15 cellular contexts compared by ENCODE assay signal in genomic region chr16:72197556-72197955, GRCh38. TPM values are rescaled to one million over a fixed set of nuclear protein-coding genes. Genes with fewer than 3 reads are reported as not detected.
DNase-seq lines count a peak whose midpoint lies in the region; TF ChIP-seq lines count a peak whose summit lies in the region.
"Had no signal": no experiment of that assay in that cellular context is flagged by ENCODE, and none has a peak within 500 bp of the region (broad histone marks: within the 10 kb centered on the region; RNA-seq: fewer than 3 reads in every experiment).

No MANE protein-coding gene starts in this region.

- H3K36me3 Mint-ChIP-seq in nephron progenitor cell (ENCODE audit: low read depth) = no peaks in the 10 kb centered on the region
- H3K36me3 Mint-ChIP-seq in type B pancreatic cell = no peaks in the 10 kb centered on the region
- H3K36me3 Mint-ChIP-seq: CD4-positive, alpha-beta memory T cell had no signal

- TF ChIP-seq CTCF in nephron progenitor cell (IDR thresholded peaks at IDR 0.05) (no peak), type B pancreatic cell (conservative IDR thresholded peaks at IDR 0.05) (no peak)

- peak; percentile 32 for DNase-seq in globus pallidus (ENCODE audit: low spot score)
- no peak for DNase-seq in nephron progenitor cell
- DNase-seq in type B pancreatic cell (ENCODE audit: extremely low spot score, unreplicated experiment) = no peak
- no peak for DNase-seq in NCI-H2196 (lab: John Stamatoyannopoulos, UW; ENCODE audit: unreplicated experiment)
- DNase-seq in NCI-H1694 (lab: John Stamatoyannopoulos, UW) = no peak
- no peak for DNase-seq in NCI-H146 (lab: John Stamatoyannopoulos, UW)
- DNase-seq: Calu3; CD4-positive, alpha-beta memory T cell; H9; Kasumi-1; MM.1S; NCI-H187; NCI-H748 treated with DMSO at 0.1 percent for 48 hours had no signal

- H3K27me3 Mint-ChIP-seq in nephron progenitor cell (ENCODE audit: low read depth, poor library complexity) = peaks cover 6% of the 10 kb centered on the region
- no peaks in the 10 kb centered on the region for H3K27me3 Mint-ChIP-seq in type B pancreatic cell
- H3K27me3 Mint-ChIP-seq: CD4-positive, alpha-beta memory T cell had no signal

- H3K4me1 Mint-ChIP-seq in nephron progenitor cell (peaks cover 42% of the 10 kb centered on the region), type B pancreatic cell (ENCODE audit: unreplicated experiment) (peaks cover 46% of the 10 kb centered on the region)
- H3K4me1 Mint-ChIP-seq: CD4-positive, alpha-beta memory T cell had no signal

- H3K4me3 Mint-ChIP-seq in nephron progenitor cell (no peak overlapping the region), type B pancreatic cell (peak overlapping the region; percentile 59)
- H3K4me3 Mint-ChIP-seq: CD4-positive, alpha-beta memory T cell; H9 had no signal

- peak overlapping the region; percentile 64 for H3K27ac Mint-ChIP-seq in nephron progenitor cell
- peak overlapping the region; percentile 16 for H3K27ac Mint-ChIP-seq in type B pancreatic cell
- H3K27ac Mint-ChIP-seq: CD4-positive, alpha-beta memory T cell had no signal

- peak overlapping the region; percentile 86 for H3K27ac ChIP-seq in angular gyrus (ENCODE audit: low read depth, low read length)
- H3K27ac ChIP-seq: RWPE1 had no signal

- H3K9me3 Mint-ChIP-seq in nephron progenitor cell (no peaks in the 10 kb centered on the region), type B pancreatic cell (peaks cover 2% of the 10 kb centered on the region)
- H3K9me3 Mint-ChIP-seq: CD4-positive, alpha-beta memory T cell; H9 had no signal

RNA-seq across cellular contexts. Expression of gene PMFBP1, which starts 25.6 kb away (rescaled TPM):
- total RNA-seq in type B pancreatic cell (ENCODE audit: low replicate concordance) = 2.6 and 3.8 TPM in 2 replicates
